Comparison of ENCODE assay signal across 24 cellular contexts in the genomic region with DNA sequence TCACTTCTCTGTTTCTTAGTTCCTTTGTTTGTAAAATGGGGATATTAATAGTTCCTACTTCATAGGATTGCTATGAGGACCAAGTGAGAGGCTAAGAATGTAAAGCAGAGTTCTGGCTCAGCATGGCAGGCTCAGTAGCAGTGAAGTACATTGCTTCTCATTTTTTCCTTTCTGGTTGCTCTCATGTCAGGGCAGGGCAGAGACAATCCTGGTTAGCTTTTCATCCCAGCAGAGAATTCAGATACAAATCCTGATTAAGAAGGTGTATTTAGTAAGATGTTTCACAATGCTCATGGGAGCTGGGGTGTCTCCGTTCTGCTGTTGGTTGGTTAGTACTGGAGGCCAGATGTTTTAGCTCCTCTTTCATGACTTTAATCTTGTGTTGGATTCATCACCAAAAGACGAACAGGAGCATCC. TPM values are rescaled to one million over a fixed set of nuclear protein-coding genes. Genes with fewer than 3 reads are reported as not detected.
A peak's percentile ranks its signal among the peaks of the same experiment; 100 is the strongest.
DNase-seq lines count a peak whose midpoint lies in the region; ATAC-seq and TF ChIP-seq lines count a peak whose summit lies in the region.
"Had no signal": no experiment of that assay in that cellular context is flagged by ENCODE, and none has a peak within 500 bp of the region (broad histone marks: within the 10 kb centered on the region; RNA-seq: fewer than 3 reads in every experiment).

No MANE protein-coding gene starts in this region.

- POLR2A ChIA-PET in activated CD4-positive, alpha-beta memory T cell treated with anti-CD3 and anti-CD28 coated beads, Interleukin-2, amount 10 ng/mL, durations not matched to agents 7 days and 5 days (lab: Charles Lee) = interaction anchor here (1.1 kb wide), 1 partner anchor 414 kb away, joined by 3 read pairs; no protein-coding TSS in a partner anchor

- DNase-seq in left ventricle myocardium inferior = no peak
- DNase-seq in left cardiac atrium = no peak
- DNase-seq in left lung = no peak
- DNase-seq in activated CD4-positive, alpha-beta memory T cell treated with anti-CD3 and anti-CD28 coated beads, Interleukin-2, amount 10 ng/mL, durations not matched to agents 7 days and 5 days = no peak
- DNase-seq in T-helper 2 cell = no peak
- no peak for DNase-seq in effector CD8-positive, alpha-beta T cell (lab: John Stamatoyannopoulos, UW)
- DNase-seq in cortex of kidney (lab: John Stamatoyannopoulos, UW) = no peak
- DNase-seq: activated CD8-positive, alpha-beta T cell treated with anti-CD3 and anti-CD28 coated beads for 36 hours; activated gamma-delta T cell treated with Interleukin-2 at 50 U/mL for 16 hours; cerebellar nuclear complex; effector CD4-positive, alpha-beta T cell; heart right ventricle; immature natural killer cell; MG63; NCI-H146; NCI-H774; PC-9; stimulated activated CD4-positive, alpha-beta T cell treated with anti-CD3 and anti-CD28 coated beads, Interleukin-15, amount 100 ng/mL, for 24 hours; T-helper 17 cell had no signal

- CTCF ChIA-PET in activated CD4-positive, alpha-beta memory T cell treated with anti-CD3 and anti-CD28 coated beads, Interleukin-2, amount 10 ng/mL, durations not matched to agents 7 days and 5 days (lab: Charles Lee) = no interaction called here

- H3K36me3 ChIP-seq in left ventricle myocardium inferior (no peaks in the 10 kb centered on the region), left lung (no peaks in the 10 kb centered on the region)
- H3K36me3 ChIP-seq: heart right ventricle, SJSA1 had no signal

- H3K4me3 ChIP-seq in left ventricle myocardium inferior = no peak overlapping the region
- no peak overlapping the region for H3K4me3 ChIP-seq in left lung
- H3K4me3 ChIP-seq: heart right ventricle, lung, MG63, PC-9, SJSA1 had no signal

- peaks cover 21% of the 10 kb centered on the region for H3K9me3 ChIP-seq in left ventricle myocardium inferior (replicated peaks)
- peaks cover 0 to 11% of the 10 kb centered on the region in 2 donors for H3K9me3 ChIP-seq in left lung
- H3K9me3 ChIP-seq: SJSA1 had no signal

- peak overlapping the region in 3 of 5 experiments; percentile 0 to 16 (median 3) for H3K27ac Mint-ChIP-seq in brain
- H3K27ac Mint-ChIP-seq in activated CD4-positive, alpha-beta memory T cell treated with anti-CD3 and anti-CD28 coated beads, Interleukin-2, amount 10 ng/mL, durations not matched to agents 7 days and 5 days = no peak overlapping the region
- H3K27ac Mint-ChIP-seq: activated CD8-positive, alpha-beta T cell treated with anti-CD3 and anti-CD28 coated beads for 36 hours; immature natural killer cell; T-helper 17 cell had no signal

- peaks cover 60% of the 10 kb centered on the region for H3K4me1 Mint-ChIP-seq in brain
- H3K4me1 Mint-ChIP-seq in activated CD4-positive, alpha-beta memory T cell treated with anti-CD3 and anti-CD28 coated beads, Interleukin-2, amount 10 ng/mL, durations not matched to agents 7 days and 5 days = peaks cover 14% of the 10 kb centered on the region
- H3K4me1 Mint-ChIP-seq: CD14-positive monocyte, immature natural killer cell had no signal

- intact Hi-C loops in left ventricle myocardium inferior (cut with micrococcal nuclease) (no loop called here), left cardiac atrium (cut with DNase I) (no loop called here), left lung (cut with DNase I) (no loop called here)

- peaks cover 43% of the 10 kb centered on the region for H3K4me1 ChIP-seq in left ventricle myocardium inferior
- peaks cover 0 to 8% of the 10 kb centered on the region in 2 donors for H3K4me1 ChIP-seq in left lung
- H3K4me1 ChIP-seq: SJSA1 had no signal

- no peak overlapping the region for H3K4me3 Mint-ChIP-seq in brain
- H3K4me3 Mint-ChIP-seq in activated CD4-positive, alpha-beta memory T cell treated with anti-CD3 and anti-CD28 coated beads, Interleukin-2, amount 10 ng/mL, durations not matched to agents 7 days and 5 days = no peak overlapping the region
- H3K4me3 Mint-ChIP-seq: activated CD8-positive, alpha-beta T cell treated with anti-CD3 and anti-CD28 coated beads for 36 hours; CD14-positive monocyte; immature natural killer cell; T-helper 17 cell had no signal

- TF ChIP-seq CTCF in left ventricle myocardium inferior (IDR thresholded peaks at IDR 0.05; ENCODE audit: borderline replicate concordance) (no peak), brain (conservative IDR thresholded peaks at IDR 0.05) (no peak), left lung (IDR thresholded peaks at IDR 0.05) (no peak)

- H3K27me3 ChIP-seq in left ventricle myocardium inferior (ENCODE audit: low read depth) (no peaks in the 10 kb centered on the region), left lung (no peaks in the 10 kb centered on the region)
- H3K27me3 ChIP-seq: heart right ventricle, MG63, SJSA1 had no signal

- peaks cover 23 to 30% (median 28%) of the 10 kb centered on the region in 5 experiments for H3K9me3 Mint-ChIP-seq in brain
- no peaks in the 10 kb centered on the region for H3K9me3 Mint-ChIP-seq in activated CD4-positive, alpha-beta memory T cell treated with anti-CD3 and anti-CD28 coated beads, Interleukin-2, amount 10 ng/mL, durations not matched to agents 7 days and 5 days

- no peaks in the 10 kb centered on the region for H3K27me3 Mint-ChIP-seq in brain
- peaks cover 23% of the 10 kb centered on the region for H3K27me3 Mint-ChIP-seq in activated CD4-positive, alpha-beta memory T cell treated with anti-CD3 and anti-CD28 coated beads, Interleukin-2, amount 10 ng/mL, durations not matched to agents 7 days and 5 days

- peaks cover 37% of the 10 kb centered on the region for H3K36me3 Mint-ChIP-seq in brain
- H3K36me3 Mint-ChIP-seq in activated CD4-positive, alpha-beta memory T cell treated with anti-CD3 and anti-CD28 coated beads, Interleukin-2, amount 10 ng/mL, durations not matched to agents 7 days and 5 days (ENCODE audit: low read depth) = no peaks in the 10 kb centered on the region
- H3K36me3 Mint-ChIP-seq: CD14-positive monocyte, immature natural killer cell had no signal

- peak overlapping the region; percentile 33 for H3K27ac ChIP-seq in left ventricle myocardium inferior (replicated peaks)
- H3K27ac ChIP-seq in left lung = no peak overlapping the region
- H3K27ac ChIP-seq: heart right ventricle, PC-9, SJSA1 had no signal

- ATAC-seq in left cardiac atrium = no peak
- ATAC-seq in left lung = peak; percentile 65
- ATAC-seq: activated CD8-positive, alpha-beta T cell treated with anti-CD3 and anti-CD28 coated beads for 36 hours; esophagus mucosa; T-helper 17 cell had no signal

RNA-seq across cellular contexts. Expression of a gene that starts 42.9 kb away (rescaled TPM):
- total RNA-seq in left ventricle myocardium inferior (12.6 TPM), left cardiac atrium (10 to 100 TPM; 16.1 to 17.8 TPM), left lung (10 to 100 TPM; 10.9 to 24.5 TPM)
- 20.0 TPM for polyA plus RNA-seq in brain (ENCODE audit: insufficient read depth, low read depth, low replicate concordance)
- not detected for total RNA-seq in activated CD4-positive, alpha-beta memory T cell treated with anti-CD3 and anti-CD28 coated beads, Interleukin-2, amount 10 ng/mL, durations not matched to agents 7 days and 5 days
- polyA plus RNA-seq: CD14-positive monocyte had no signal

Comparison
In these comparisons a context has a peak if more than half of its experiments do, and no peak if none do; other contexts are left out.
1. RNA of a gene that starts 42.9 kb away (total RNA-seq): 10.9 to 24.5 TPM in left lung, 16.1 to 17.8 TPM in left cardiac atrium and 12.6 TPM in left ventricle myocardium inferior (single experiment); not detected in activated CD4-positive, alpha-beta memory T cell treated with anti-CD3 and anti-CD28 coated beads, Interleukin-2, amount 10 ng/mL, durations not matched to agents 7 days and 5 days; every median in the first group is over 10 times any median in the second.